ENCODE assay signal across 10 cellular contexts in genomic region chr11:60872952-60873524, GRCh38. TPM values are rescaled to one million over a fixed set of nuclear protein-coding genes. Genes with fewer than 3 reads are reported as not detected.
A peak's percentile ranks its signal among the peaks of the same experiment; 100 is the strongest.
DNase-seq lines count a peak whose midpoint lies in the region; ATAC-seq and TF ChIP-seq lines count a peak whose summit lies in the region.
"Had no signal": no experiment of that assay in that cellular context is flagged by ENCODE, and none has a peak within 500 bp of the region (broad histone marks: within the 10 kb centered on the region; RNA-seq: fewer than 3 reads in every experiment).

No MANE protein-coding gene starts in this region.

- no peaks in the 10 kb centered on the region for H3K79me2 ChIP-seq in GM23338 (replicated peaks; ENCODE audit: insufficient read depth)
- H3K79me2 ChIP-seq in hepatocyte: no peaks in the 10 kb centered on the region
- H3K79me2 ChIP-seq in trophoblast cell (ENCODE audit: control insufficient read depth, insufficient read depth, low read length, poor library complexity): no peaks in the 10 kb centered on the region

- H3F3A ChIP-seq in GM23338 (replicated peaks; ENCODE audit: low read depth): no peaks in the 10 kb centered on the region

- no peak overlapping the region for H3K9ac ChIP-seq in trophoblast cell (ENCODE audit: low read length)

- peaks cover 6% of the 10 kb centered on the region; the same call in 2 of the 3 replicates for H3K4me1 Mint-ChIP-seq in GM23338
- peaks cover 8% of the 10 kb centered on the region for H3K4me1 Mint-ChIP-seq in WTC11

- H4K20me1 ChIP-seq in GM23338 (replicated peaks; ENCODE audit: insufficient read depth) (no peaks in the 10 kb centered on the region), hepatocyte (ENCODE audit: insufficient read depth, poor library complexity, severe bottlenecking) (no peaks in the 10 kb centered on the region)

- no peak overlapping the region for H3K4ac ChIP-seq in trophoblast cell (ENCODE audit: low read depth, low read length)

- H4K91ac ChIP-seq in trophoblast cell (ENCODE audit: low read depth, low read length): no peak overlapping the region

- H3K36me3 Mint-ChIP-seq in GM23338 (ENCODE audit: low read depth) (no peaks in the 10 kb centered on the region), WTC11 (no peaks in the 10 kb centered on the region)

- no peak overlapping the region for H3K27ac ChIP-seq in GM23338 (ENCODE audit: low read depth)
- H3K27ac ChIP-seq in hepatocyte: no peak overlapping the region
- H3K27ac ChIP-seq in trophoblast cell (ENCODE audit: low read depth, low read length): no peak overlapping the region
- H3K27ac ChIP-seq: cardiac muscle cell had no signal

- H3K9me3 ChIP-seq in hepatocyte (ENCODE audit: low read depth) (no peaks in the 10 kb centered on the region), trophoblast cell (ENCODE audit: insufficient read depth, low read depth, low read length) (no peaks in the 10 kb centered on the region)

- H3K36me3 ChIP-seq in GM23338 (ENCODE audit: insufficient read depth): no peaks in the 10 kb centered on the region
- H3K36me3 ChIP-seq in hepatocyte (replicated peaks; ENCODE audit: insufficient read depth, low read depth): no peaks in the 10 kb centered on the region
- no peaks in the 10 kb centered on the region for H3K36me3 ChIP-seq in trophoblast cell (ENCODE audit: control insufficient read depth in 1 of 2, insufficient read depth in 2 of 2, low read length in 2 of 2)
- H3K36me3 ChIP-seq: cardiac muscle cell had no signal

- H3K4me3 Mint-ChIP-seq in GM23338 (no peak overlapping the region), WTC11 (no peak overlapping the region)

- H3K9me3 Mint-ChIP-seq in GM23338 (no peaks in the 10 kb centered on the region; the same call in 2 of the 3 replicates), WTC11 (no peaks in the 10 kb centered on the region)

- H3K27ac Mint-ChIP-seq in GM23338: no peak overlapping the region
- H3K27ac Mint-ChIP-seq in WTC11: no peak overlapping the region

- no peak overlapping the region for H4K8ac ChIP-seq in trophoblast cell (ENCODE audit: low read depth, low read length)

- ATAC-seq in GM23338: peak; percentile 48
- ATAC-seq in WTC11: peak; percentile 70
- ATAC-seq in HG02623 (IDR thresholded peaks at IDR 0.05; ENCODE audit: unreplicated experiment): no peak
- ATAC-seq in GM21447 (IDR thresholded peaks at IDR 0.05; ENCODE audit: unreplicated experiment): no peak

- H3K9me2 ChIP-seq in GM23338 (ENCODE audit: insufficient read depth): no peaks in the 10 kb centered on the region
- no peaks in the 10 kb centered on the region for H3K9me2 ChIP-seq in hepatocyte (replicated peaks; ENCODE audit: insufficient read depth)

- H2AFZ ChIP-seq in GM23338: no peak overlapping the region
- no peak overlapping the region for H2AFZ ChIP-seq in hepatocyte
- H2AFZ ChIP-seq in trophoblast cell (ENCODE audit: insufficient read depth, low read length, poor library complexity): no peak overlapping the region

- no peak overlapping the region for H2BK12ac ChIP-seq in trophoblast cell (ENCODE audit: low read length)

- POLR2A ChIA-PET in WTC11 (lab: Charles Lee): interaction anchor here (0.6 to 0.7 kb wide), 2 partner anchors 40 to 526 kb away, joined by 3 read pairs; no protein-coding TSS in a partner anchor

- H3K79me1 ChIP-seq in trophoblast cell (ENCODE audit: low read length): no peaks in the 10 kb centered on the region

- TF ChIP-seq CTCF in GM23338 (conservative IDR thresholded peaks at IDR 0.05; ENCODE audit: low read depth in 2 of 2): no peak
- no peak for TF ChIP-seq CTCF in WTC11 (IDR thresholded peaks at IDR 0.05)
- no peak for TF ChIP-seq CTCF in hepatocyte (IDR thresholded peaks at IDR 0.05; ENCODE audit: poor library complexity)

- no peak overlapping the region for H3K18ac ChIP-seq in trophoblast cell (ENCODE audit: low read length)

- no peak overlapping the region for H2AK5ac ChIP-seq in trophoblast cell (ENCODE audit: low read length)

- H3K4me3 ChIP-seq in GM23338 (no peak overlapping the region), hepatocyte (no peak overlapping the region), trophoblast cell (ENCODE audit: low read depth, low read length) (no peak overlapping the region)
- H3K4me3 ChIP-seq: cardiac muscle cell had no signal

- H2BK120ac ChIP-seq in trophoblast cell (ENCODE audit: insufficient read depth, low read length, poor library complexity): no peak overlapping the region

- no peak overlapping the region for H2BK5ac ChIP-seq in trophoblast cell (ENCODE audit: low read depth, low read length, poor library complexity)

- H3K23ac ChIP-seq in trophoblast cell (ENCODE audit: low read length): no peak overlapping the region

- CTCF ChIA-PET in WTC11 (lab: Charles Lee): interaction anchor here (1.0 to 7.9 kb wide), 5 partner anchors 15 to 110 kb away, joined by 3 to 44 read pairs (median 7); no protein-coding TSS in a partner anchor

- no peaks in the 10 kb centered on the region for H3K27me3 ChIP-seq in GM23338 (ENCODE audit: insufficient read depth)
- no peaks in the 10 kb centered on the region for H3K27me3 ChIP-seq in hepatocyte
- H3K27me3 ChIP-seq in trophoblast cell (ENCODE audit: insufficient read depth, low read length): no peaks in the 10 kb centered on the region
- H3K27me3 ChIP-seq: cardiac muscle cell had no signal

- no peak overlapping the region for H3K14ac ChIP-seq in trophoblast cell (ENCODE audit: low read length)

- DNase-seq in A172 (ENCODE audit: low spot score) (peak; percentile 91), GM23338 (ENCODE audit: low spot score) (peak; percentile 72), WTC11 (ENCODE audit: low spot score) (peak; percentile 54), hepatocyte (ENCODE audit: low spot score) (peak; percentile 41), trophoblast cell (no peak), ecto neural progenitor cell (ENCODE audit: low spot score) (no peak)
- DNase-seq: KBM-7 had no signal

- H3K4me1 ChIP-seq in GM23338 (ENCODE audit: insufficient read depth) (no peaks in the 10 kb centered on the region), hepatocyte (ENCODE audit: insufficient read depth) (no peaks in the 10 kb centered on the region), trophoblast cell (ENCODE audit: control insufficient read depth in 1 of 2, insufficient read depth in 2 of 2, low read length in 2 of 2) (peaks cover 2 to 3% of the 10 kb centered on the region in 2 experiments)

- H3K4me2 ChIP-seq in GM23338: no peak overlapping the region
- no peak overlapping the region for H3K4me2 ChIP-seq in hepatocyte
- no peak overlapping the region for H3K4me2 ChIP-seq in trophoblast cell (ENCODE audit: low read length)

- no peak overlapping the region for H4K12ac ChIP-seq in trophoblast cell (ENCODE audit: low read depth, low read length)

- WGBS in hepatocyte (ENCODE audit: low lambda C conversion rate, missing lambda C conversion rate): 70% methylated on average over 16 of the region's 16 CpGs
- no CpG with 5 or more reads among the region's 16 CpGs for WGBS in trophoblast cell (ENCODE audit: extremely low coverage, insufficient coverage, insufficient read length)

- peaks cover 2% of the 10 kb centered on the region for H3K27me3 Mint-ChIP-seq in GM23338 (ENCODE audit: insufficient read depth, low read depth, poor library complexity)
- no peaks in the 10 kb centered on the region for H3K27me3 Mint-ChIP-seq in WTC11 (ENCODE audit: low read depth)

TF ChIP-seq in GM23338, 12 proteins besides CTCF, POLR2A, EP300 and RAD21 (continues in another document):
- TF ChIP-seq EZH2 (IDR thresholded peaks at IDR 0.05; ENCODE audit: low read depth, unreplicated experiment) (no peak), NANOG (IDR thresholded peaks at IDR 0.05; ENCODE audit: borderline replicate concordance) (no peak), EZH2phosphoT487 (IDR thresholded peaks at IDR 0.05; ENCODE audit: unreplicated experiment) (no peak)

TF ChIP-seq in WTC11, 78 proteins besides CTCF, POLR2A, EP300 and RAD21 (continues in another document):
- TF ChIP-seq ATF3 (CRISPR knock-in tag; conservative IDR thresholded peaks at IDR 0.05): no peak
- no peak for TF ChIP-seq ZNF138 (CRISPR knock-in tag; conservative IDR thresholded peaks at IDR 0.05)

RNA-seq across cellular contexts. Expression of gene ZP1, which starts 5.7 kb away (rescaled TPM):
- 0.05 and 1.1 TPM in 2 replicates for total RNA-seq in A172 (2014; rRNA removed; shearing (Covaris generic))
- not detected in 2 replicates for total RNA-seq in GM23338 (2014; rRNA removed; shearing (Covaris generic))
- polyA plus RNA-seq in GM23338 (2016; fragmentation: Nextera tagmentation; extraction: Ambion mirVana): not detected in 2 replicates
- total RNA-seq in WTC11 (2021): not detected in 3 replicates
- 0.12 TPM in 1 of 2 replicates, not detected in the other for total RNA-seq in hepatocyte
- 0.32 and 1.6 TPM in 2 replicates for polyA plus RNA-seq in hepatocyte
- polyA plus RNA-seq in trophoblast cell (2013): 0.08 and 0.18 TPM in 2 replicates
- total RNA-seq: cardiac muscle cell had no signal

RNA-seq across cellular contexts. Expression of gene PTGDR2, which starts 17.3 kb away (rescaled TPM):
- total RNA-seq in A172 (2014; rRNA removed; shearing (Covaris generic)): 0.10 TPM in 1 of 2 replicates, not detected in the other
- total RNA-seq in GM23338 (2014; rRNA removed; shearing (Covaris generic)): 0.24 and 0.35 TPM in 2 replicates
- 0.57 and 0.73 TPM in 2 replicates for polyA plus RNA-seq in GM23338 (2016; fragmentation: Nextera tagmentation; extraction: Ambion mirVana)
- total RNA-seq in WTC11 (2021): 0.07 to 0.14 TPM (median 0.14 TPM) in 3 replicates
- total RNA-seq in hepatocyte: 1.2 and 1.3 TPM in 2 replicates
- polyA plus RNA-seq in hepatocyte: 0.69 and 2.0 TPM in 2 replicates
- polyA plus RNA-seq in trophoblast cell (2013): 0.12 and 0.19 TPM in 2 replicates

RNA-seq across cellular contexts. Expression of gene CCDC86, which starts 31.1 kb away (rescaled TPM):
- total RNA-seq in A172 (2014; rRNA removed; shearing (Covaris generic)): 14.2 and 15.7 TPM in 2 replicates
- total RNA-seq in GM23338 (2014; rRNA removed; shearing (Covaris generic)): 81.8 and 98.5 TPM in 2 replicates
- polyA plus RNA-seq in GM23338 (2016; fragmentation: Nextera tagmentation; extraction: Ambion mirVana): 67.0 and 67.3 TPM in 2 replicates
- 49.4 to 53.5 TPM (median 53.1 TPM) in 3 replicates for total RNA-seq in WTC11 (2021)
- 7.4 and 9.1 TPM in 2 replicates for total RNA-seq in hepatocyte
- 25.3 and 27.5 TPM in 2 replicates for polyA plus RNA-seq in hepatocyte
- 35.1 and 37.2 TPM in 2 replicates for polyA plus RNA-seq in trophoblast cell (2013)

RNA-seq across cellular contexts. Expression of gene PRPF19, which starts 33.3 kb away (rescaled TPM):
- total RNA-seq in A172 (2014; rRNA removed; shearing (Covaris generic)): 56.3 and 63.7 TPM in 2 replicates
- 134 and 161 TPM in 2 replicates for total RNA-seq in GM23338 (2014; rRNA removed; shearing (Covaris generic))
- polyA plus RNA-seq in GM23338 (2016; fragmentation: Nextera tagmentation; extraction: Ambion mirVana): 153 and 186 TPM in 2 replicates
- 103 to 116 TPM (median 105 TPM) in 3 replicates for total RNA-seq in WTC11 (2021)
- total RNA-seq in hepatocyte: 38.1 and 53.8 TPM in 2 replicates
- polyA plus RNA-seq in hepatocyte: 18.5 and 19.3 TPM in 2 replicates
- polyA plus RNA-seq in trophoblast cell (2013): 53.1 and 54.3 TPM in 2 replicates

RNA-seq across cellular contexts. Expression of gene TMEM109, which starts 40.9 kb away (rescaled TPM):
- total RNA-seq in A172 (2014; rRNA removed; shearing (Covaris generic)): 46.9 and 92.9 TPM in 2 replicates
- 12.1 and 17.7 TPM in 2 replicates for total RNA-seq in GM23338 (2014; rRNA removed; shearing (Covaris generic))
- polyA plus RNA-seq in GM23338 (2016; fragmentation: Nextera tagmentation; extraction: Ambion mirVana): 17.4 TPM in 2 replicates
- total RNA-seq in WTC11 (2021): 24.1 to 26.8 TPM (median 25.1 TPM) in 3 replicates
- 30.0 and 47.5 TPM in 2 replicates for total RNA-seq in hepatocyte
- 86.9 and 92.5 TPM in 2 replicates for polyA plus RNA-seq in hepatocyte
- 82.6 and 93.9 TPM in 2 replicates for polyA plus RNA-seq in trophoblast cell (2013)

Comparison
In these comparisons a context has a peak if more than half of its experiments do, and no peak if none do; other contexts are left out.
1. DNase-seq: peak in A172 (single experiment), GM23338 (single experiment), WTC11 (single experiment) and hepatocyte (single experiment); none in trophoblast cell (0 of 2) and ecto neural progenitor cell (single experiment).
2. ATAC-seq: peak in GM23338 (single experiment) and WTC11 (single experiment); none in HG02623 (single experiment) and GM21447 (single experiment).